Comparison of ENCODE assay signal across 8 cellular contexts in genomic region chr13:46053162-46054012, GRCh38. TPM values are rescaled to one million over a fixed set of nuclear protein-coding genes. Genes with fewer than 3 reads are reported as not detected.
A peak's percentile ranks its signal among the peaks of the same experiment; 100 is the strongest.
DNase-seq lines count a peak whose midpoint lies in the region; ATAC-seq and TF ChIP-seq lines count a peak whose summit lies in the region.

No MANE protein-coding gene starts in this region.

- ATAC-seq in naive thymus-derived CD8-positive, alpha-beta T cell: no peak
- no peak for ATAC-seq in activated CD4-positive, CD25-positive, alpha-beta regulatory T cell treated with anti-CD3 and anti-CD28 coated beads, Interleukin-2, amount 50 U/mL, for 24 hours
- no peak for ATAC-seq in GM21576 (IDR thresholded peaks at IDR 0.05; ENCODE audit: unreplicated experiment)

- no peaks in the 10 kb centered on the region for H3K27me3 ChIP-seq in Karpas-422 (ENCODE audit: low read length)

- H3K4me2 ChIP-seq in Karpas-422 (ENCODE audit: low read depth, low read length, poor library complexity, severe bottlenecking): peak overlapping the region; percentile 86

- peak overlapping the region; percentile 87 to 99 (median 96) for H3K27ac Mint-ChIP-seq in naive thymus-derived CD8-positive, alpha-beta T cell

- peaks cover 17% of the 10 kb centered on the region for H4K20me1 ChIP-seq in Karpas-422 (ENCODE audit: insufficient read depth, low read depth, low read length)

- no peaks in the 10 kb centered on the region for H3K9me2 ChIP-seq in Karpas-422 (replicated peaks; ENCODE audit: insufficient read depth, low read length)

- peaks cover 0 to 11% (median 5%) of the 10 kb centered on the region in 5 donors for H3K27me3 Mint-ChIP-seq in naive thymus-derived CD8-positive, alpha-beta T cell

- H3K27ac ChIP-seq in Karpas-422 (ENCODE audit: low read length) (no peak overlapping the region), coronary artery (peak overlapping the region; percentile 95 to 98)

- H3K4me1 ChIP-seq in Karpas-422 (ENCODE audit: low read length): peaks cover 51% of the 10 kb centered on the region

- H3K79me2 ChIP-seq in Karpas-422 (ENCODE audit: low read length): peaks cover 55% of the 10 kb centered on the region

- no peaks in the 10 kb centered on the region for H3K9me3 Mint-ChIP-seq in naive thymus-derived CD8-positive, alpha-beta T cell

- H3K36me3 ChIP-seq in Karpas-422 (ENCODE audit: insufficient read depth, low read length): no peaks in the 10 kb centered on the region

- H3K4me3 ChIP-seq in AG09309 (ENCODE audit: control insufficient read depth, low read depth, low read length) (peak overlapping the region; percentile 89), Karpas-422 (ENCODE audit: low read length) (peak overlapping the region; percentile 86), coronary artery (peak overlapping the region; percentile 94)

- TF ChIP-seq CTCF in AG09309 (IDR thresholded peaks at IDR 0.05; ENCODE audit: control insufficient read depth, insufficient read depth, low read depth, low read length, missing control alignments) (no peak), coronary artery (IDR thresholded peaks at IDR 0.05) (no peak)

- H2AFZ ChIP-seq in Karpas-422 (ENCODE audit: low read length): peak overlapping the region; percentile 36

- H3K4me1 Mint-ChIP-seq in naive thymus-derived CD8-positive, alpha-beta T cell: peaks cover 2 to 44% (median 34%) of the 10 kb centered on the region in 4 donors

- no peaks in the 10 kb centered on the region for H3K9me3 ChIP-seq in Karpas-422 (ENCODE audit: low read length)

- peaks cover 0 to 3% (median 2%) of the 10 kb centered on the region in 3 donors for H3K36me3 Mint-ChIP-seq in naive thymus-derived CD8-positive, alpha-beta T cell

- peak overlapping the region; percentile 92 to 97 (median 94) for H3K4me3 Mint-ChIP-seq in naive thymus-derived CD8-positive, alpha-beta T cell

- POLR2A ChIA-PET in naive thymus-derived CD8-positive, alpha-beta T cell (lab: Charles Lee): interaction anchor here (0.6 to 1.7 kb wide), 3 partner anchors 119 to 279 kb away, joined by 3 to 7 read pairs (median 7); no protein-coding TSS in a partner anchor

- H3K9ac ChIP-seq in Karpas-422 (ENCODE audit: low read length): peak overlapping the region; percentile 81

- DNase-seq in AG09309 (ENCODE audit: low read depth) (no peak), Karpas-422 (no peak), coronary artery (ENCODE audit: low spot score) (no peak), germinal center (ENCODE audit: low spot score) (no peak)
- DNase-seq in naive thymus-derived CD8-positive, alpha-beta T cell: peak in 2 of 10 donors; percentile 5
- DNase-seq in stimulated activated naive CD4-positive, alpha-beta T cell treated with Interleukin-2 at 50 U/mL for 16 hours (lab: John Stamatoyannopoulos, UW): no peak

RNA-seq across cellular contexts. Expression of gene ZC3H13, which starts 0.8 kb away (rescaled TPM):
- 24.7 and 30.8 TPM in 2 replicates for total RNA-seq in Karpas-422 (2014; rRNA removed; shearing (Covaris generic); ENCODE audit: low replicate concordance)
- 10 to 100 TPM; 56.2 to 70.8 TPM for total RNA-seq in naive thymus-derived CD8-positive, alpha-beta T cell
- polyA plus RNA-seq in naive thymus-derived CD8-positive, alpha-beta T cell: 10 to 100 TPM; 21.2 to 48.4 (median 35.9) TPM

RNA-seq across cellular contexts. Expression of gene CPB2, which starts 51.4 kb away (rescaled TPM):
- not detected in 2 replicates for total RNA-seq in Karpas-422 (2014; rRNA removed; shearing (Covaris generic); ENCODE audit: low replicate concordance)
- not detected for total RNA-seq in naive thymus-derived CD8-positive, alpha-beta T cell
- under 1 TPM in 1 of 3 donors, not detected in 2; 0.12 TPM for polyA plus RNA-seq in naive thymus-derived CD8-positive, alpha-beta T cell
